ENCODE assay signal across 8 cellular contexts in the genomic region with DNA sequence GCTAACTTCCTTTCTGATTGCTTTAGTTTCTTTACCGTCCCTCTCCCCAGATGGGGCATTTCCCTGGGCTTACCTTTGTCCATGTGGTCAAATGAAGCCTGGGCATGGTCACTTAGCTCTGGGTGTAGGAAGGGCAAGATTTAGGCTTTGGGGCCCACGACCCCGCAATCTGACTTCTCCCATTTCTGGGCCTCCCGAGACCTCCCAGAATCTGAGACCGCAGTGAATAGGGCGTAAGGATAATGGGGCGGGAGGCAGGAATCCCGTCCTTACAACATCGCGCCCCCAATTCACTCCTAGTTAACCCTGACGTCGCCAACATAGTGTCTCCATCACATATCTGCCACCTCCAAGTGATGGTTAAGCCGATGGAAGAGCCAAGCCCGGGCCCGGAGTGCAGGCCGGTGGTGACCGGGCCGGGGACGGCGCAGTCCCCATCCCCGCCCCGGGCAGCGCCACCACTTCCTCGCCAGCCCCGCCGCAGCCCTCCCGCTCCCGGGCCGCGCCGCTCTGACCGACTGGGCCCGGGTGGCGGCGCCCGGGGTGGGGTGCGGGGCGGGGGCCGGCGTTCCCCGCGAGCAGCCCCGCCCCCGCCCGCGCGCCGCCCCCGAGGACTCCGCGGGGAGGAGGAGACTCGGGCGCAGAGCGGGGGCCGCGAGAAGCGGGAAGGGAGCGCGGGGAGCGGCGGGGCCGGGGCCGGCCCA. TPM values are rescaled to one million over a fixed set of nuclear protein-coding genes. Genes with fewer than 3 reads are reported as not detected.
DNase-seq lines count a peak whose midpoint lies in the region; ATAC-seq, FAIRE-seq and TF ChIP-seq lines count a peak whose summit lies in the region.

RHBDL3 (plus strand) TSS at position 641 of the 704 bp plus-strand sequence. CDS start 358 bp downstream, outside the sequence.

- no peak for TF ChIP-seq CTCF in prostate gland (IDR thresholded peaks at IDR 0.05)

- intact Hi-C loops in prostate gland (cut with DNase I), result no loop called here

- H3K27me3 Mint-ChIP-seq in activated T-cell treated with anti-CD3 and anti-CD28 coated beads, Interleukin-2, amount 50 U/mL, for 4 hours (ENCODE audit: low read depth), result peaks cover 61% of the 10 kb centered on the region

- H3K36me3 ChIP-seq in prostate gland, result no peaks in the 10 kb centered on the region

- ATAC-seq in activated T-cell treated with anti-CD3 and anti-CD28 coated beads, Interleukin-2, amount 50 U/mL, for 4 hours, result peak; percentile 44
- ATAC-seq in HG03139 (IDR thresholded peaks at IDR 0.05; ENCODE audit: unreplicated experiment) (no peak), HG03025 (IDR thresholded peaks at IDR 0.05; ENCODE audit: low FRiP score, unreplicated experiment) (no peak)

- no peak for FAIRE-seq in GM12892 (lab: Jason Lieb, UNC)

- peak within 1 kb of the TSS; percentile 40 to 61 for H3K4me3 ChIP-seq in prostate gland

- H3K36me3 Mint-ChIP-seq in activated T-cell treated with anti-CD3 and anti-CD28 coated beads, Interleukin-2, amount 50 U/mL, for 4 hours (ENCODE audit: insufficient read depth), result no peaks in the 10 kb centered on the region

- H3K4me1 ChIP-seq in prostate gland (replicated peaks), result peaks cover 6% of the 10 kb centered on the region

- H3K27me3 ChIP-seq in prostate gland (replicated peaks; ENCODE audit: insufficient read depth), result no peaks in the 10 kb centered on the region

- TF ChIP-seq POLR2A in prostate gland (IDR thresholded peaks at IDR 0.05) (no peak), GM12892 (IDR thresholded peaks at IDR 0.05; ENCODE audit: low read depth, low read length) (no peak)

- H3K27ac ChIP-seq in prostate gland, result peak within 1 kb of the TSS in 1 of 2 donors; percentile 49

- WGBS in prostate gland, result 20% methylated on average over 18 of the region's 63 CpGs

- peaks cover 16% of the 10 kb centered on the region for H3K4me1 Mint-ChIP-seq in activated T-cell treated with anti-CD3 and anti-CD28 coated beads, Interleukin-2, amount 50 U/mL, for 4 hours (ENCODE audit: low read depth)

- H3K9me3 Mint-ChIP-seq in activated T-cell treated with anti-CD3 and anti-CD28 coated beads, Interleukin-2, amount 50 U/mL, for 4 hours, result no peaks in the 10 kb centered on the region

- H3K4me3 Mint-ChIP-seq in activated T-cell treated with anti-CD3 and anti-CD28 coated beads, Interleukin-2, amount 50 U/mL, for 4 hours, result peak within 1 kb of the TSS; percentile 77

- H3K9me3 ChIP-seq in prostate gland, result no peaks in the 10 kb centered on the region

- DNase-seq in stimulated activated CD4-positive, alpha-beta T cell treated with anti-CD3 and anti-CD28 coated beads, Interleukin-4, amount 100 ng/mL, for 1 hour, result peak; percentile 28
- DNase-seq in stimulated activated CD4-positive, alpha-beta T cell treated with anti-CD3 and anti-CD28 coated beads, Interleukin-2, amount 100 ng/mL, for 48 hours, result no peak
- DNase-seq in activated T-cell treated with anti-CD3 and anti-CD28 coated beads, Interleukin-2, amount 50 U/mL, for 4 hours, result peak; percentile 25
- DNase-seq in globus pallidus (ENCODE audit: low spot score), result peak; percentile 47
- DNase-seq in prostate gland (ENCODE audit: low spot score), result no peak
- DNase-seq in GM12892 (ENCODE audit: insufficient read length), result no peak

RNA-seq across cellular contexts. Expression of gene RHBDL3, which starts in this region (rescaled TPM):
- under 1 TPM; 0.11 to 0.20 (median 0.16) TPM for total RNA-seq in activated T-cell treated with anti-CD3 and anti-CD28 coated beads, Interleukin-2, amount 50 U/mL, for 4 hours
- 1 to 10 TPM in 1 of 2 donors, under 1 TPM in 1; 0.77 to 2.7 TPM for total RNA-seq in prostate gland
- polyA plus RNA-seq in GM12892 (2012; ENCODE audit: missing spikeins), result 0.19 TPM

Comparison
In these comparisons a context has a peak if more than half of its experiments do, and no peak if none do; other contexts are left out.
1. DNase-seq: peak in stimulated activated CD4-positive, alpha-beta T cell treated with anti-CD3 and anti-CD28 coated beads, Interleukin-4, amount 100 ng/mL, for 1 hour (single experiment) and globus pallidus (single experiment); none in stimulated activated CD4-positive, alpha-beta T cell treated with anti-CD3 and anti-CD28 coated beads, Interleukin-2, amount 100 ng/mL, for 48 hours (0 of 2), prostate gland (single experiment) and GM12892 (single experiment).
2. Peak in DNase-seq and ATAC-seq in activated T-cell treated with anti-CD3 and anti-CD28 coated beads, Interleukin-2, amount 50 U/mL, for 4 hours; RNA of the gene not detected or under 1 TPM.